Comparison of ENCODE assay signal across 8 cellular contexts in the genomic region with DNA sequence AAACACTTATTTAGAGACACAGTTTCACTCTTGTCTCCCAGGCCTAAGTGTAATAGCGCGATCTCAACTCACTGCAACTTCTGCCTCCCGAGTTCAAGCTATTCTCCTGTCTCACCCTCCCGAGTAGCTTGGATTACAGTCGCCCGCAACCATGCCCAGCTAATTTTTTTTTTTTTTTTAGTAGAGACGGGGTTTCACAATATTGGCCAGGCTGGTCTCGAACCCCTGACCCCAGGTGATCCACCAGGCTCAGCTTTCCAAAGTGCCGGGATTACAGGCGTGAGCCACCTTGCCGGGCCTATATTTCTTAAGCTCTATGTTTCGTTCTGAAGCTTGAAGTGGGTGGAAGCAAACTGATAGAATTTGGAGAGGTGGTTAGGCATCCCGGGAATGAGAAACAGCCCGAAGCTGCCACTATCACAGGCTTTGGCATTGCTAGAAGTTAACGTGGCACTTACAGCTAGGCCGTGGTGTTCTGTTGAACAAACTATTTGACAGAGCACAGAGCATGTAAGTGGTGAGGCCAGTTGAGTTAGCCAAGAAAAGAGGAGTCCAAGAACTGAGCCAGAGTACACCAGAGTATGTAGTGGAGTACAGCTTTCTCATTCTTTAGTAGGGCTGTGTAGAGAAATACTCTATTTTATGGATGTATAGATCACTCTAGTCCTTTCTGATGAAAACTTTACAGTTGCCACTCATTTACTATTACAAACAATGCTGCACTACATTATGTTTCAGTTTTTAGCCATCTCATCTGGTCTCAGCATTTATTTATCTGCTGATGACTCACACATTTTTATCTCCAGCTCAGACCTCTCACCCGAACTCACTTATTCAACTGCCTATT.
DNase-seq lines count a peak whose midpoint lies in the region; ATAC-seq, FAIRE-seq and TF ChIP-seq lines count a peak whose summit lies in the region.

No MANE protein-coding gene starts in this region.

- TF ChIP-seq CTCF in IMR-90 (conservative IDR thresholded peaks at IDR 0.05; ENCODE audit: low read depth, low read length) = no peak
- no peak for TF ChIP-seq CTCF in astrocyte (IDR thresholded peaks at IDR 0.05; ENCODE audit: insufficient read depth, low read depth, low read length)
- no peak for TF ChIP-seq CTCF in upper lobe of left lung (IDR thresholded peaks at IDR 0.05)

- no peaks in the 10 kb centered on the region for H3K9me3 Mint-ChIP-seq in astrocyte (ENCODE audit: unreplicated experiment)

- H3K36me3 Mint-ChIP-seq in astrocyte (ENCODE audit: low read depth, unreplicated experiment) = no peaks in the 10 kb centered on the region

- H2AFZ ChIP-seq in IMR-90 (replicated peaks; ENCODE audit: low read length, poor library complexity) = peak overlapping the region; percentile 47
- H2AFZ ChIP-seq in astrocyte (ENCODE audit: low read depth, low read length) = no peak overlapping the region

- H2AK9ac ChIP-seq in IMR-90 (replicated peaks; ENCODE audit: low read depth, low read length, poor library complexity) = no peak overlapping the region

- H4K8ac ChIP-seq in IMR-90 (ENCODE audit: low read depth in 2 of 2, low read length in 2 of 2) = peak overlapping the region in 1 of 2 experiments; percentile 63; a peak in 2 of 4 replicates

- TF ChIP-seq POLR2A in IMR-90 (IDR thresholded peaks at IDR 0.05; ENCODE audit: low read depth, low read length) = no peak; the same call in none of the 2 replicates
- TF ChIP-seq POLR2A in upper lobe of left lung (IDR thresholded peaks at IDR 0.05) = peak in 1 of 4 donors; percentile 6

- H3K27ac ChIP-seq in IMR-90 (ENCODE audit: insufficient read depth, low read length) (peak overlapping the region; percentile 93; the same call in 1 of the 2 replicates), astrocyte (ENCODE audit: low read depth, low read length) (peak overlapping the region; percentile 89), upper lobe of left lung (peak overlapping the region; percentile 89 to 97 (median 93))

- dilution Hi-C loops in IMR-90 (cut with HindIII; ENCODE audit: low sequenced_read_pairs, unreplicated experiment) = no loop called here

- peak overlapping the region; percentile 48 for H3K4me2 ChIP-seq in IMR-90 (ENCODE audit: low read depth, low read length)
- H3K4me2 ChIP-seq in astrocyte (ENCODE audit: low read length) = peak overlapping the region; percentile 93

- peak overlapping the region; percentile 73 for H4K5ac ChIP-seq in IMR-90 (ENCODE audit: low read depth, low read length)

- H2BK120ac ChIP-seq in IMR-90 (ENCODE audit: low read depth, low read length) = peak overlapping the region; percentile 90

- intact Hi-C loops in IMR-90 (cut with micrococcal nuclease) = loop anchor here (10.0 kb wide), 1 partner anchor 1810 kb away; a partner anchor contains a TSS

- H3K36me3 ChIP-seq in IMR-90 (ENCODE audit: control insufficient read depth, insufficient read depth, low read length) = no peaks in the 10 kb centered on the region
- H3K36me3 ChIP-seq in astrocyte (ENCODE audit: insufficient read depth, low read length) = no peaks in the 10 kb centered on the region
- no peaks in the 10 kb centered on the region for H3K36me3 ChIP-seq in upper lobe of left lung

- H3K56ac ChIP-seq in IMR-90 (ENCODE audit: extremely low read depth, insufficient read depth, low read length) = peak overlapping the region; percentile 32; the same call in 1 of the 2 replicates

- peak overlapping the region; percentile 79 for H3K23ac ChIP-seq in IMR-90 (ENCODE audit: low read depth, low read length)

- POLR2A ChIA-PET in IMR-90 (lab: Charles Lee; ENCODE audit: unreplicated experiment) = interaction anchor here (1.2 to 1.7 kb wide), 4 partner anchors 8 to 1868 kb away, joined by 3 to 20 read pairs (median 6); a partner anchor contains a TSS

- BruUV-seq in IMR-90 (replicated peaks; lab: Mats Ljungman, UMichigan) = no TSS peak

- H3K4me1 ChIP-seq in IMR-90 (ENCODE audit: control insufficient read depth, insufficient read depth, low read length) (peaks cover 4% of the 10 kb centered on the region), astrocyte (ENCODE audit: insufficient read depth, low read length) (peaks cover 37% of the 10 kb centered on the region), upper lobe of left lung (peaks cover 7 to 33% (median 19%) of the 10 kb centered on the region in 4 donors)

- H3K4ac ChIP-seq in IMR-90 (ENCODE audit: low read depth, low read length) = peak overlapping the region; percentile 76

- H3K79me2 ChIP-seq in astrocyte (ENCODE audit: insufficient read depth, low read length) = no peaks in the 10 kb centered on the region

- H4K91ac ChIP-seq in IMR-90 (ENCODE audit: insufficient read depth, low read depth, low read length) = peak overlapping the region; percentile 86

- H3K14ac ChIP-seq in IMR-90 (replicated peaks; ENCODE audit: low read depth, low read length) = peak overlapping the region; percentile 51; the same call in 1 of the 2 replicates

- no peak for TF ChIP-seq RAD21 in IMR-90 (IDR thresholded peaks at IDR 0.05; ENCODE audit: low read length)

- peak overlapping the region; percentile 59 for H2AK5ac ChIP-seq in IMR-90 (ENCODE audit: low read depth, low read length)

- ATAC-seq in IMR-90 (ENCODE audit: low read depth) = peak; percentile 15
- ATAC-seq in upper lobe of left lung (ENCODE audit: low FRiP score in 2 of 2) = peak in 1 of 2 donors; percentile 19
- ATAC-seq in GM21576 (IDR thresholded peaks at IDR 0.05; ENCODE audit: unreplicated experiment) = no peak
- no peak for ATAC-seq in GM19395 (IDR thresholded peaks at IDR 0.05; ENCODE audit: unreplicated experiment)

- 0 out of 4 replicates have a peak, but pooled peaks cover 0 to 3% of the 10 kb centered on the region in 2 experiments for H3K79me1 ChIP-seq in IMR-90 (ENCODE audit: low read depth in 1 of 2, low read length in 2 of 2)

- in situ Hi-C loops in IMR-90 (cut with MboI; ENCODE audit: low sequenced_read_pairs) = no loop called here

- 91% methylated on average over 5 of the region's 17 CpGs; no CpG with 5 or more reads in 1 of the 2 experiments for WGBS in IMR-90 (ENCODE audit: extremely low coverage in 2 of 2, insufficient read length in 1 of 2), 2 experiments
- 74 to 84% methylated on average over 17 of the region's 17 CpGs for WGBS in upper lobe of left lung, 2 donors

- peak overlapping the region; percentile 93 for H2BK20ac ChIP-seq in IMR-90 (ENCODE audit: low read depth, low read length)

- peak; percentile 17 for FAIRE-seq in astrocyte (lab: Jason Lieb, UNC)

- no peaks in the 10 kb centered on the region for H4K20me1 ChIP-seq in IMR-90 (ENCODE audit: insufficient read depth, low read length)
- H4K20me1 ChIP-seq in astrocyte (ENCODE audit: insufficient read depth, low read length) = no peaks in the 10 kb centered on the region

- H3K27me3 ChIP-seq in IMR-90 (ENCODE audit: control insufficient read depth, insufficient read depth, low read length) = no peaks in the 10 kb centered on the region
- H3K27me3 ChIP-seq in astrocyte (ENCODE audit: insufficient read depth, low read length) = no peaks in the 10 kb centered on the region
- no peaks in the 10 kb centered on the region for H3K27me3 ChIP-seq in upper lobe of left lung

- H3K9ac ChIP-seq in IMR-90 (ENCODE audit: low read depth, low read length) (peak overlapping the region; percentile 7; the same call in 1 of the 2 replicates), astrocyte (ENCODE audit: low read length) (peak overlapping the region; percentile 83)

- peak overlapping the region; percentile 82 for H3K18ac ChIP-seq in IMR-90 (ENCODE audit: low read depth, low read length)

- H3K9me3 ChIP-seq in IMR-90 (ENCODE audit: control insufficient read depth, insufficient read depth, low read length) (no peaks in the 10 kb centered on the region), astrocyte (ENCODE audit: insufficient read depth, low read depth, low read length) (no peaks in the 10 kb centered on the region), upper lobe of left lung (no peaks in the 10 kb centered on the region)

- peak overlapping the region; percentile 67; the same call in 2 of the 3 replicates for H2BK15ac ChIP-seq in IMR-90 (ENCODE audit: low read depth, low read length)

- H2BK5ac ChIP-seq in IMR-90 (ENCODE audit: low read depth, low read length, poor library complexity, severe bottlenecking) = peak overlapping the region; percentile 84

- H3K4me1 Mint-ChIP-seq in astrocyte (ENCODE audit: low read depth, unreplicated experiment) = peaks cover 29% of the 10 kb centered on the region

- no peak overlapping the region for H3K4me3 ChIP-seq in IMR-90 (ENCODE audit: insufficient read depth, low read depth, low read length)
- H3K4me3 ChIP-seq in astrocyte (ENCODE audit: insufficient read depth, low read depth, low read length) = peak overlapping the region; percentile 80
- no peak overlapping the region for H3K4me3 ChIP-seq in upper lobe of left lung

- H3K4me3 Mint-ChIP-seq in astrocyte (ENCODE audit: unreplicated experiment) = peak overlapping the region; percentile 94

- H3K27ac Mint-ChIP-seq in astrocyte (ENCODE audit: unreplicated experiment) = peak overlapping the region; percentile 94

- CTCF ChIA-PET in IMR-90 (lab: Yijun Ruan, JAX) = interaction anchor here (1.2 to 2.0 kb wide), 4 partner anchors 9 to 23 kb away, joined by 4 to 15 read pairs (median 12); a partner anchor contains a TSS

- TF ChIP-seq EP300 in upper lobe of left lung (IDR thresholded peaks at IDR 0.05) = no peak

- no peaks in the 10 kb centered on the region for H3K9me1 ChIP-seq in IMR-90 (ENCODE audit: insufficient read depth, low read length)

- no peaks in the 10 kb centered on the region for H3K27me3 Mint-ChIP-seq in astrocyte (ENCODE audit: low read depth, unreplicated experiment)

- DNase-seq in A172 (ENCODE audit: low spot score) (peak; percentile 87), IMR-90 (peak; percentile 91), astrocyte (ENCODE audit: low read depth) (peak; percentile 88), kidney glomerular epithelial cell (lab: John Stamatoyannopoulos, UW) (peak; percentile 73), upper lobe of left lung (peak in 1 of 2 donors; percentile 69), HPDE6-E6E7 (ENCODE audit: extremely low spot score) (no peak)

TF ChIP-seq in IMR-90, 13 proteins besides CTCF, POLR2A, EP300 and RAD21 (continues in another document):
- TF ChIP-seq BHLHE40 (IDR thresholded peaks at IDR 0.05; ENCODE audit: low read depth, low read length) (peak; percentile 33; the same call in 1 of the 2 replicates), CEBPB (IDR thresholded peaks at IDR 0.05; ENCODE audit: low read depth, low read length) (no peak), MAFK (IDR thresholded peaks at IDR 0.05; ENCODE audit: low read depth, low read length) (peak; percentile 86), RCOR1 (IDR thresholded peaks at IDR 0.05; ENCODE audit: insufficient replicate concordance, low read length) (peak; percentile 40), SMC3 (IDR thresholded peaks at IDR 0.05; ENCODE audit: low read depth, low read length) (no peak)
- TF ChIP-seq, protein P1, sequence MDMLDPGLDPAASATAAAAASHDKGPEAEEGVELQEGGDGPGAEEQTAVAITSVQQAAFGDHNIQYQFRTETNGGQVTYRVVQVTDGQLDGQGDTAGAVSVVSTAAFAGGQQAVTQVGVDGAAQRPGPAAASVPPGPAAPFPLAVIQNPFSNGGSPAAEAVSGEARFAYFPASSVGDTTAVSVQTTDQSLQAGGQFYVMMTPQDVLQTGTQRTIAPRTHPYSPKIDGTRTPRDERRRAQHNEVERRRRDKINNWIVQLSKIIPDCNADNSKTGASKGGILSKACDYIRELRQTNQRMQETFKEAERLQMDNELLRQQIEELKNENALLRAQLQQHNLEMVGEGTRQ (IDR thresholded peaks at IDR 0.05; ENCODE audit: low read depth, low read length) = no peak
